ENCODE assay signal across 10 cellular contexts in the genomic region with DNA sequence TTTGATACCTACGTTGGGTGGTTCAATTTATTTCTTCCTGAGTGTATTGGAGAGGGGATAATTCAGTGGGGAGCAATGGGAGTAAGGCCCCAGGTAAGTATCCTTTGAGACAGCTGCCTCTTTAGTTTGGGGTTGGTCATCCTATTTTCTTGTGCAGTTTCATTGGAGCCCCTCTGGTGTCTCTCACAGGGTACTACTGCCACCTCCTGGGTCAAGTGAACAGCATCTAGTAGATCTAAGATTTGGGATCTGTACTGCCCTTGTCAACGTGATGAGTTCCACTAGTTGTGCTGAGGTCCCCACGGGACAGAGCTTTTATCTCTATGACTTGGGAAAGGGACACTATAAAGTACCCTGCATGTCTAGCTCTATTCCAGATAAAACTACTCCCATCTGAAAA.
DNase-seq lines count a peak whose midpoint lies in the region; ATAC-seq and TF ChIP-seq lines count a peak whose summit lies in the region.
"Had no signal": no experiment of that assay in that cellular context is flagged by ENCODE, and none has a peak within 500 bp of the region (broad histone marks: within the 10 kb centered on the region; RNA-seq: fewer than 3 reads in every experiment).

No MANE protein-coding gene starts in this region.

- no peak overlapping the region for H3K4me3 Mint-ChIP-seq in memory B cell

- H3K9me3 ChIP-seq in thyroid gland = no peaks in the 10 kb centered on the region
- H3K9me3 ChIP-seq: BLaER1 had no signal

- H3K9me3 Mint-ChIP-seq in memory B cell = no peaks in the 10 kb centered on the region

- H3K36me3 ChIP-seq in thyroid gland = no peaks in the 10 kb centered on the region
- H3K36me3 ChIP-seq: BLaER1 had no signal

- H3K27ac ChIP-seq in HL-60 (replicated peaks) (no peak overlapping the region), thyroid gland (no peak overlapping the region)
- H3K27ac ChIP-seq: BLaER1, epithelial cell of prostate had no signal

- intact Hi-C loops in thyroid gland (cut with DNase I) = no loop called here

- WGBS in thyroid gland, 2 donors = 10% methylated on average over 3 of the region's 3 CpGs

- H3K36me3 Mint-ChIP-seq in memory B cell = no peaks in the 10 kb centered on the region

- TF ChIP-seq CTCF in GM20000 (IDR thresholded peaks at IDR 0.05; ENCODE audit: extremely low read depth, missing control alignments) (no peak), HL-60 (IDR thresholded peaks at IDR 0.05; ENCODE audit: insufficient read depth, low read length) (peak; percentile 28), thyroid gland (IDR thresholded peaks at IDR 0.05) (peak in 4 of 6 experiments; percentile 31 to 51 (median 47))

- no peak overlapping the region for H3K4me3 ChIP-seq in HL-60 (replicated peaks; ENCODE audit: insufficient read depth, low read length)
- no peak overlapping the region for H3K4me3 ChIP-seq in thyroid gland (replicated peaks in 1 of 3)
- H3K4me3 ChIP-seq: BLaER1 had no signal

- no peaks in the 10 kb centered on the region for H3K4me1 ChIP-seq in thyroid gland
- H3K4me1 ChIP-seq: BLaER1 had no signal

- no peak for TF ChIP-seq POLR2A in thyroid gland (IDR thresholded peaks at IDR 0.05)

- DNase-seq in NCI-H1436 (lab: John Stamatoyannopoulos, UW) = peak; percentile 20
- no peak for DNase-seq in NCI-H1436 treated with DMSO at 0.1 percent for 48 hours (lab: John Stamatoyannopoulos, UW)
- DNase-seq in GM20000 (ENCODE audit: low spot score) = peak; percentile 35
- peak; percentile 8 to 52 for DNase-seq in HL-60 (ENCODE audit: low read depth in 1 of 2, low spot score in 1 of 2)
- peak in 4 of 5 donors; percentile 6 to 39 (median 20) for DNase-seq in T-helper 1 cell
- peak; percentile 17 for DNase-seq in dedifferentiated amniotic fluid mesenchymal stem cell (ENCODE audit: extremely low spot score)
- DNase-seq in memory B cell (ENCODE audit: low spot score in 2 of 2) = peak; percentile 22
- DNase-seq in thyroid gland = peak; percentile 30 to 52

- no peaks in the 10 kb centered on the region for H3K27me3 ChIP-seq in HL-60 (ENCODE audit: insufficient read depth, poor library complexity, severe bottlenecking)
- H3K27me3 ChIP-seq in thyroid gland = no peaks in the 10 kb centered on the region

- H3K27me3 Mint-ChIP-seq in memory B cell = no peaks in the 10 kb centered on the region

- ATAC-seq in memory B cell (ENCODE audit: low read depth) = peak; percentile 79

- no peak overlapping the region for H3K27ac Mint-ChIP-seq in memory B cell

- H3K4me1 Mint-ChIP-seq in memory B cell = peaks cover 4% of the 10 kb centered on the region
